11 cellular contexts compared by ENCODE assay signal in the genomic region with DNA sequence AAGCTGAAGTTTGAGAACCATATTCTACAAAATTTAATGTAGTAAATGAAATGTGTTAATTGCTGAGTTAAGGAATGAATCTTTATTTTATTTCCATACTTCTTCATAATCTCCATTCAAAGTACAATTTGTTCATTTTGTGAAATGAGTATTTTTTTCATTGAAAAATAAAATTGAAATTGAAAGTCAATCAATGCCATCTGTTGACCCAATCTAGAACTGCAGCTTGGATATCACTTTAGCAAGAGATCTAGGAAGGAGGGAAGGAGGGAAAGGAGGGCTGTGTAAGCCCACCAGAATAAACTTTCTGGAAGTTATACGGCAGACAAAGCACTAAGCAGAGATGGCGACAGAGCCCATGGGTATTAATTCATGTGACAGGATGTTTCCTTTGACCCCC.
DNase-seq lines count a peak whose midpoint lies in the region; ATAC-seq and TF ChIP-seq lines count a peak whose summit lies in the region.
"Had no signal": no experiment of that assay in that cellular context is flagged by ENCODE, and none has a peak within 500 bp of the region (broad histone marks: within the 10 kb centered on the region; RNA-seq: fewer than 3 reads in every experiment).

No MANE protein-coding gene starts in this region.

- H3K27ac Mint-ChIP-seq in activated CD8-positive, alpha-beta T cell treated with anti-CD3 and anti-CD28 coated beads for 36 hours = no peak overlapping the region
- H3K27ac Mint-ChIP-seq in activated CD8-positive, alpha-beta T cell treated with anti-CD3 and anti-CD28 coated beads, Interleukin-2, amount 10 ng/mL, durations not matched to agents 7 days and 5 days = no peak overlapping the region

- H2AFZ ChIP-seq in OCI-LY7 (ENCODE audit: low read length) = no peak overlapping the region

- H3K27me3 ChIP-seq in testis = no peaks in the 10 kb centered on the region

- no peaks in the 10 kb centered on the region for H3K36me3 Mint-ChIP-seq in activated CD8-positive, alpha-beta T cell treated with anti-CD3 and anti-CD28 coated beads for 36 hours (ENCODE audit: low read depth)
- H3K36me3 Mint-ChIP-seq in activated CD8-positive, alpha-beta T cell treated with anti-CD3 and anti-CD28 coated beads, Interleukin-2, amount 10 ng/mL, durations not matched to agents 7 days and 5 days (ENCODE audit: low read depth) = no peaks in the 10 kb centered on the region
- H3K36me3 Mint-ChIP-seq: naive thymus-derived CD8-positive, alpha-beta T cell had no signal

- peak; percentile 59 for TF ChIP-seq CTCF in activated CD8-positive, alpha-beta T cell treated with anti-CD3 and anti-CD28 coated beads for 36 hours (IDR thresholded peaks at IDR 0.05)
- TF ChIP-seq CTCF in OCI-LY7 (conservative IDR thresholded peaks at IDR 0.05; ENCODE audit: low read length) = peak; percentile 63
- TF ChIP-seq CTCF in fibroblast of villous mesenchyme (IDR thresholded peaks at IDR 0.05; ENCODE audit: insufficient read depth, low read depth, low read length) = peak; percentile 40
- TF ChIP-seq CTCF in testis (IDR thresholded peaks at IDR 0.05) = peak in 2 of 3 experiments; percentile 22 to 27

- BruUV-seq in OCI-LY7 (replicated peaks; lab: Mats Ljungman, UMichigan) = no TSS peak

- H3K27ac ChIP-seq in OCI-LY7 (ENCODE audit: low read depth, low read length, poor library complexity, severe bottlenecking) (no peak overlapping the region), testis (no peak overlapping the region)

- no peaks in the 10 kb centered on the region for H3K9me3 Mint-ChIP-seq in activated CD8-positive, alpha-beta T cell treated with anti-CD3 and anti-CD28 coated beads for 36 hours
- H3K9me3 Mint-ChIP-seq in activated CD8-positive, alpha-beta T cell treated with anti-CD3 and anti-CD28 coated beads, Interleukin-2, amount 10 ng/mL, durations not matched to agents 7 days and 5 days (ENCODE audit: insufficient read depth) = no peaks in the 10 kb centered on the region

- H3K4me3 ChIP-seq in OCI-LY7 (ENCODE audit: low read depth, low read length, poor library complexity, severe bottlenecking) = no peak overlapping the region
- no peak overlapping the region for H3K4me3 ChIP-seq in fibroblast of villous mesenchyme (ENCODE audit: low read depth, low read length)
- no peak overlapping the region for H3K4me3 ChIP-seq in testis

- intact Hi-C loops in activated CD8-positive, alpha-beta T cell treated with anti-CD3 and anti-CD28 coated beads for 36 hours (cut with micrococcal nuclease) = no loop called here
- intact Hi-C loops in OCI-LY7 (cut with micrococcal nuclease; ENCODE audit: unreplicated experiment) = no loop called here
- intact Hi-C loops in testis (cut with DNase I; ENCODE audit: low total_unique reads) = no loop called here

- peak; percentile 2 for DNase-seq in activated CD8-positive, alpha-beta T cell treated with anti-CD3 and anti-CD28 coated beads for 36 hours
- DNase-seq in activated CD8-positive, alpha-beta T cell treated with anti-CD3 and anti-CD28 coated beads, Interleukin-2, amount 10 ng/mL, durations not matched to agents 7 days and 5 days = no peak
- DNase-seq in OCI-LY7 (ENCODE audit: low spot score) (no peak), fibroblast of villous mesenchyme (ENCODE audit: low read depth) (peak; percentile 2), testis (no peak), activated gamma-delta T cell (lab: John Stamatoyannopoulos, UW) (no peak), foreskin melanocyte (no peak)
- DNase-seq: amniotic stem cell, T-helper 1 cell had no signal

- H4K20me1 ChIP-seq in OCI-LY7 (ENCODE audit: insufficient read depth, low read length) = no peaks in the 10 kb centered on the region

- no peaks in the 10 kb centered on the region for H3K4me1 ChIP-seq in OCI-LY7 (ENCODE audit: insufficient read depth, low read length, poor library complexity, severe bottlenecking)
- no peaks in the 10 kb centered on the region for H3K4me1 ChIP-seq in testis

- CTCF ChIA-PET in activated CD8-positive, alpha-beta T cell treated with anti-CD3 and anti-CD28 coated beads for 36 hours (lab: Charles Lee) = interaction anchor here (1.1 kb wide), 1 partner anchor 27 kb away, joined by 3 read pairs; no protein-coding TSS in a partner anchor
- CTCF ChIA-PET in activated CD8-positive, alpha-beta T cell treated with anti-CD3 and anti-CD28 coated beads, Interleukin-2, amount 10 ng/mL, durations not matched to agents 7 days and 5 days (lab: Charles Lee) = interaction anchor here (1.4 to 1.6 kb wide), 2 partner anchors 45 to 207 kb away, joined by 3 to 4 read pairs; no protein-coding TSS in a partner anchor
- CTCF ChIA-PET in OCI-LY7 (lab: Charles Lee; ENCODE audit: unreplicated experiment) = no interaction called here

- H3K79me2 ChIP-seq in OCI-LY7 (ENCODE audit: insufficient read depth, low read depth, low read length) = no peaks in the 10 kb centered on the region

- no peaks in the 10 kb centered on the region for H3K9me3 ChIP-seq in OCI-LY7 (ENCODE audit: low read length)
- H3K9me3 ChIP-seq in testis = no peaks in the 10 kb centered on the region

- H3K9me2 ChIP-seq in OCI-LY7 (ENCODE audit: insufficient read depth, low read length) = no peaks in the 10 kb centered on the region

- H3K4me3 Mint-ChIP-seq in activated CD8-positive, alpha-beta T cell treated with anti-CD3 and anti-CD28 coated beads for 36 hours = no peak overlapping the region
- no peak overlapping the region for H3K4me3 Mint-ChIP-seq in activated CD8-positive, alpha-beta T cell treated with anti-CD3 and anti-CD28 coated beads, Interleukin-2, amount 10 ng/mL, durations not matched to agents 7 days and 5 days
- H3K4me3 Mint-ChIP-seq: naive thymus-derived CD8-positive, alpha-beta T cell had no signal

- no peaks in the 10 kb centered on the region for H3K4me1 Mint-ChIP-seq in activated CD8-positive, alpha-beta T cell treated with anti-CD3 and anti-CD28 coated beads for 36 hours (ENCODE audit: low read depth)
- H3K4me1 Mint-ChIP-seq in activated CD8-positive, alpha-beta T cell treated with anti-CD3 and anti-CD28 coated beads, Interleukin-2, amount 10 ng/mL, durations not matched to agents 7 days and 5 days (ENCODE audit: low read depth) = peaks cover 3% of the 10 kb centered on the region

- POLR2A ChIA-PET in activated CD8-positive, alpha-beta T cell treated with anti-CD3 and anti-CD28 coated beads for 36 hours (lab: Charles Lee) = no interaction called here
- POLR2A ChIA-PET in activated CD8-positive, alpha-beta T cell treated with anti-CD3 and anti-CD28 coated beads, Interleukin-2, amount 10 ng/mL, durations not matched to agents 7 days and 5 days (lab: Charles Lee) = no interaction called here
- POLR2A ChIA-PET in OCI-LY7 (lab: Charles Lee) = no interaction called here

- no peak for ATAC-seq in activated CD8-positive, alpha-beta T cell treated with anti-CD3 and anti-CD28 coated beads for 36 hours
- no peak for ATAC-seq in activated CD8-positive, alpha-beta T cell treated with anti-CD3 and anti-CD28 coated beads, Interleukin-2, amount 10 ng/mL, durations not matched to agents 7 days and 5 days
- no peak for ATAC-seq in HG02884 (IDR thresholded peaks at IDR 0.05; ENCODE audit: unreplicated experiment)
- ATAC-seq: naive thymus-derived CD8-positive, alpha-beta T cell had no signal

- no peak overlapping the region for H3K4me2 ChIP-seq in OCI-LY7 (ENCODE audit: low read length)

- H3K27me3 Mint-ChIP-seq in activated CD8-positive, alpha-beta T cell treated with anti-CD3 and anti-CD28 coated beads for 36 hours = no peaks in the 10 kb centered on the region
- peaks cover 3% of the 10 kb centered on the region for H3K27me3 Mint-ChIP-seq in activated CD8-positive, alpha-beta T cell treated with anti-CD3 and anti-CD28 coated beads, Interleukin-2, amount 10 ng/mL, durations not matched to agents 7 days and 5 days (ENCODE audit: low read depth)
- H3K27me3 Mint-ChIP-seq: naive thymus-derived CD8-positive, alpha-beta T cell had no signal

- H3K36me3 ChIP-seq in OCI-LY7 (ENCODE audit: insufficient read depth, low read length) = no peaks in the 10 kb centered on the region
- H3K36me3 ChIP-seq in testis (ENCODE audit: low read depth, missing control alignments) = no peaks in the 10 kb centered on the region

- no peak for TF ChIP-seq POLR2A in testis (IDR thresholded peaks at IDR 0.05)

- WGBS in testis, 2 donors = 8 to 39% methylated on average over 2 of the region's 2 CpGs

Comparison
In these comparisons a context has a peak if more than half of its experiments do, and no peak if none do; other contexts are left out.
1. DNase-seq: peak in activated CD8-positive, alpha-beta T cell treated with anti-CD3 and anti-CD28 coated beads for 36 hours (single experiment) and fibroblast of villous mesenchyme (single experiment); none in activated CD8-positive, alpha-beta T cell treated with anti-CD3 and anti-CD28 coated beads, Interleukin-2, amount 10 ng/mL, durations not matched to agents 7 days and 5 days (single experiment), OCI-LY7 (single experiment), testis (single experiment), activated gamma-delta T cell (single experiment) and foreskin melanocyte (single experiment).
2. Peak in every context shown above with its lines, with median percentiles within 50 percentile points of each other: CTCF ChIP-seq.